1 cellular context compared by ENCODE assay signal in the genomic region with DNA sequence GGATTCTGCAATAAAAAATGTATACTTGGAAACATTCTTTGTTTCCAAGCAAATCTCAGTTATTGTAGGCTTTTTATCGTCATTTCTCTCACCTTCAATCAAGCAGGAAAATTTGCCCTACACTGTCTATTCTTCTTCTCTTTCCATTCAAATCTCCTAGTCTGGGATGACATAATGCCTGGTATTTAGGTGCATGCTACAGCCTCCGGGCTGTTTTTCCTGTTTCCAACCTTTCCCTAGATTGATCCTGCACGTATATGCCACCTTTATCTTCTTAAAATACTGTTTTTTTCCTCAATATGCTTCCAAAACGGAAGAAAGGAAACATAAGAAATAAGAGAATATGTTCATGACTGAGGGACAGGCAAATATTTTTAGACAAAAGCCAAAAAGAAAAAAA.
TF ChIP-seq lines count a peak whose summit lies in the region.

No MANE protein-coding gene starts in this region.

TF ChIP-seq in IMR-90, 13 proteins besides CTCF, POLR2A, EP300 and RAD21:
- TF ChIP-seq RFX5 (IDR thresholded peaks at IDR 0.05; ENCODE audit: low read depth, low read length) (no peak), CEBPB (IDR thresholded peaks at IDR 0.05; ENCODE audit: low read depth, low read length) (no peak), MAZ (IDR thresholded peaks at IDR 0.05; ENCODE audit: borderline replicate concordance, low read depth, low read length) (no peak), CHD1 (IDR thresholded peaks at IDR 0.05; ENCODE audit: low read depth, low read length) (no peak), RCOR1 (IDR thresholded peaks at IDR 0.05; ENCODE audit: insufficient replicate concordance, low read length) (no peak), FOS (IDR thresholded peaks at IDR 0.05; ENCODE audit: low read depth, low read length) (no peak), MAFK (IDR thresholded peaks at IDR 0.05; ENCODE audit: low read depth, low read length) (no peak)
- TF ChIP-seq, protein P1, sequence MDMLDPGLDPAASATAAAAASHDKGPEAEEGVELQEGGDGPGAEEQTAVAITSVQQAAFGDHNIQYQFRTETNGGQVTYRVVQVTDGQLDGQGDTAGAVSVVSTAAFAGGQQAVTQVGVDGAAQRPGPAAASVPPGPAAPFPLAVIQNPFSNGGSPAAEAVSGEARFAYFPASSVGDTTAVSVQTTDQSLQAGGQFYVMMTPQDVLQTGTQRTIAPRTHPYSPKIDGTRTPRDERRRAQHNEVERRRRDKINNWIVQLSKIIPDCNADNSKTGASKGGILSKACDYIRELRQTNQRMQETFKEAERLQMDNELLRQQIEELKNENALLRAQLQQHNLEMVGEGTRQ (IDR thresholded peaks at IDR 0.05; ENCODE audit: low read depth, low read length) = no peak
